In the genomic region with DNA sequence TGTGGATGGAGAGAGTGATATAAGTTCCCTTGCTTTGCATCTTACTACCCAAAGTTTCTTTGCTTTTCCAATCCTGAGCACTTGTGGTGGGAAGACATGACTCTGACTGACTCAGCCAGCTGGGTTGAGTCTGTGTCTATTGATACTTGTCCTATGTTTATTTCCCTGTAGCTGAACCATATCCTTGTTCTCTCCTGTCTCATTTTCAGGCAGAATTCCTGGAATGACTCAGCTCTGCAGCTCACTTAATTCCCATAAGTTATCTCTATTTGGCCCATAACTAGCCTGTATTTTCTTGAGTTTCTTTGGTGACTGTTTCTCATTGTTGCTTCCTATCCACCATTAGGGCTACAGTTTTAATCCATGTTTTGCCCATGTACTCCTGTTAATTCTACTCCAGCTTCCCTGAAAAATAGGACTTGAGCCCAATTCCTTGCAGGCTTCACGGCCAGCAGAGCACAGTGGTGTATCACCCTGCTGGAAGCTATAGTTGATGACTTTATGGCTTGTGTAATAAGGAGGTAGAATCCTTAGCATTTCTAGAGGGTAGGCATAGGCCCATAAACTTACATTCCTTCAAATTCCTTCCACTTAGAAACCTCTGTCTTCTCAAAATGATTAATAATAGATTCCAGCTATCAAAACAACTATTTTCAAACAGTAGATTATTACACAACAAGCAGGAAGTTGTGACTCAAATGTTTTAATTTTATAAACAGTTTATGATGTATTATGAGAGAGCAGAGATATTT, we compare ENCODE assay signal across 9 cellular contexts.
A peak's percentile ranks its signal among the peaks of the same experiment; 100 is the strongest.
DNase-seq lines count a peak whose midpoint lies in the region; ATAC-seq and TF ChIP-seq lines count a peak whose summit lies in the region.
"Had no signal": no experiment of that assay in that cellular context is flagged by ENCODE, and none has a peak within 500 bp of the region (broad histone marks: within the 10 kb centered on the region; RNA-seq: fewer than 3 reads in every experiment).

No MANE protein-coding gene starts in this region.

- no peaks in the 10 kb centered on the region for H3K27me3 ChIP-seq in RWPE2 (ENCODE audit: insufficient read depth, poor library complexity, severe bottlenecking)
- no peaks in the 10 kb centered on the region for H3K27me3 ChIP-seq in osteoblast (ENCODE audit: insufficient read depth, low read length)
- H3K27me3 ChIP-seq in prostate gland (replicated peaks; ENCODE audit: insufficient read depth), result no peaks in the 10 kb centered on the region

- WGBS in prostate gland, result 50% methylated on average over 1 of the region's 1 CpG

- no peaks in the 10 kb centered on the region for H3K36me3 ChIP-seq in RWPE2 (ENCODE audit: low read depth)
- H3K36me3 ChIP-seq in osteoblast (ENCODE audit: insufficient read depth, low read length), result no peaks in the 10 kb centered on the region
- no peaks in the 10 kb centered on the region for H3K36me3 ChIP-seq in prostate gland

- intact Hi-C loops in prostate gland (cut with DNase I), result no loop called here

- H2AFZ ChIP-seq in osteoblast (ENCODE audit: low read length), result peak overlapping the region; percentile 52

- DNase-seq in AG09309 (ENCODE audit: low read depth), result peak; percentile 92
- DNase-seq in RWPE2 (ENCODE audit: low spot score), result no peak
- peak; percentile 75 for DNase-seq in fibroblast of the conjunctiva (ENCODE audit: low read depth)
- DNase-seq in osteoblast (ENCODE audit: insufficient read length, low spot score, missing footprints), result peak; percentile 25
- DNase-seq in KBM-7, result no peak
- no peak for DNase-seq in T-helper 1 cell
- DNase-seq in prostate gland (ENCODE audit: low spot score), result no peak
- DNase-seq: CD4-positive, alpha-beta T cell had no signal

- H3K27ac ChIP-seq in RWPE2 (ENCODE audit: poor library complexity, severe bottlenecking) (peak overlapping the region; percentile 89), osteoblast (ENCODE audit: low read depth, low read length) (peak overlapping the region; percentile 98), prostate gland (no peak overlapping the region)

- in situ Hi-C loops in KBM-7 (cut with MboI; ENCODE audit: low pct_unique_long_range_greater_than_20kb, low sequenced_read_pairs), result no loop called here

- H3K79me2 ChIP-seq in osteoblast (ENCODE audit: insufficient read depth, low read length), result no peaks in the 10 kb centered on the region

- TF ChIP-seq POLR2A in prostate gland (IDR thresholded peaks at IDR 0.05), result no peak

- H4K20me1 ChIP-seq in osteoblast (ENCODE audit: insufficient read depth, low read length), result no peaks in the 10 kb centered on the region

- H3K9me3 ChIP-seq in RWPE2 (ENCODE audit: severe bottlenecking), result no peaks in the 10 kb centered on the region
- H3K9me3 ChIP-seq in osteoblast (ENCODE audit: low read depth, low read length), result no peaks in the 10 kb centered on the region
- no peaks in the 10 kb centered on the region for H3K9me3 ChIP-seq in prostate gland

- peak; percentile 38 for TF ChIP-seq CTCF in AG09309 (IDR thresholded peaks at IDR 0.05; ENCODE audit: control insufficient read depth, insufficient read depth, low read depth, low read length, missing control alignments)
- peak; percentile 22 for TF ChIP-seq CTCF in RWPE2 (IDR thresholded peaks at IDR 0.05; ENCODE audit: poor library complexity, severe bottlenecking)
- TF ChIP-seq CTCF in osteoblast (IDR thresholded peaks at IDR 0.05; ENCODE audit: extremely low read depth, low read depth, low read length), result peak; percentile 42
- no peak for TF ChIP-seq CTCF in prostate gland (IDR thresholded peaks at IDR 0.05)

- peaks cover 27% of the 10 kb centered on the region for H3K4me1 ChIP-seq in RWPE2 (ENCODE audit: insufficient read depth, poor library complexity, severe bottlenecking)
- H3K4me1 ChIP-seq in osteoblast (ENCODE audit: insufficient read depth, low read length), result peaks cover 24% of the 10 kb centered on the region
- no peaks in the 10 kb centered on the region for H3K4me1 ChIP-seq in prostate gland (replicated peaks)

- ATAC-seq in RWPE2 (ENCODE audit: low read depth), result peak; percentile 95
- ATAC-seq in HG02973 (IDR thresholded peaks at IDR 0.05; ENCODE audit: unreplicated experiment), result no peak

- peak overlapping the region; percentile 52 for H3K4me2 ChIP-seq in osteoblast (ENCODE audit: insufficient read depth, low read length)

- no peak overlapping the region for H3K4me3 ChIP-seq in AG09309 (ENCODE audit: control insufficient read depth, low read depth, low read length)
- H3K4me3 ChIP-seq in RWPE2 (ENCODE audit: severe bottlenecking), result no peak overlapping the region
- peak overlapping the region; percentile 25 for H3K4me3 ChIP-seq in osteoblast (ENCODE audit: insufficient read depth, low read length)
- no peak overlapping the region for H3K4me3 ChIP-seq in prostate gland

Comparison
In these comparisons a context has a peak if more than half of its experiments do, and no peak if none do; other contexts are left out.
1. DNase-seq: peak in AG09309 (single experiment), fibroblast of the conjunctiva (single experiment) and osteoblast (single experiment); none in RWPE2 (single experiment), KBM-7 (single experiment), T-helper 1 cell (0 of 5) and prostate gland (single experiment).
2. CTCF ChIP-seq: peak in AG09309 (single experiment), RWPE2 (single experiment) and osteoblast (single experiment); none in prostate gland (0 of 4).
3. H3K27ac ChIP-seq: peak in RWPE2 (single experiment) and osteoblast (single experiment); none in prostate gland (0 of 2).